In the genomic region with DNA sequence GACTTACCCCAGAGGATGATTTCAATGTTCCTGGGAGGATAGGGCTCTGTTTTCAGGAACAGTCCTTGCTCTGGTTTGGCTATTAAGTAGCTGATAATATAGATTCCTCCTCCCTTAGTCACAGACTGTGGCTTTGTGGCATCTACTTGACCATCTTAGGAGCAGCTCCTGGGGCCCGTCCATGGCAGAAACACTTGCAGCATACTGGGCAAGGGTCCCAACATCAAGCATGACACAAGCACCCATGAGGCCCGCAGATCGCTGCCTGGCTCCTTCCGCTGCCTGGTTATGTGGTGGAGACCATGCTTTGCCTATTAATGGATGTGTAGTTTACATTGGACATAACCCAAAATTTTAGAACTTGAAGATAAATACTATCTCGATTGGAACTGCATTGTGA, we compare ENCODE assay signal across 24 cellular contexts.
"Had no signal": no experiment of that assay in that cellular context is flagged by ENCODE, and none has a peak within 500 bp of the region (broad histone marks: within the 10 kb centered on the region; RNA-seq: fewer than 3 reads in every experiment).

No MANE protein-coding gene starts in this region.

- H3K36me3 Mint-ChIP-seq: immature natural killer cell; memory B cell; natural killer cell; stimulated activated memory B cell treated with anti-CD40 and anti-IgM and Interleukin-4, amounts not matched to agents 10 μg/mL and 1 μg/mL and 100 μg/mL, for 72 hours had no signal

- H3K4me1 ChIP-seq: colonic mucosa, pancreas, right lobe of liver, spleen, testis had no signal

- H3K4me3 ChIP-seq: colonic mucosa, lung, pancreas, right lobe of liver, spleen, testis had no signal

- H3K9me3 ChIP-seq: colonic mucosa, neutrophil, pancreas, right lobe of liver, spleen, testis had no signal

- H3K27me3 Mint-ChIP-seq: dendritic cell treated with granulocyte-macrophage colony-stimulating factor and Interleukin-4, amounts not matched to agents 40 ng/mL and 50 ng/mL, for 4 days had no signal

- H3K4me1 Mint-ChIP-seq: immature natural killer cell; memory B cell; natural killer cell; stimulated activated memory B cell treated with anti-CD40 and anti-IgM and Interleukin-4, amounts not matched to agents 10 μg/mL and 1 μg/mL and 100 μg/mL, for 72 hours had no signal

- H3K9me3 Mint-ChIP-seq: immature natural killer cell had no signal

- ATAC-seq: left lobe of liver; natural killer cell; pancreas; right lobe of liver; stimulated activated memory B cell treated with anti-CD40 and anti-IgM and Interleukin-4, amounts not matched to agents 10 μg/mL and 1 μg/mL and 100 μg/mL, for 72 hours; stimulated activated naive CD8-positive, alpha-beta T cell treated with anti-CD3 and anti-CD28 coated beads, Interleukin-15, Interleukin-2, amounts not matched to agents 100 U/mL and 50 U/mL, for 24 hours had no signal

- FAIRE-seq: endothelial cell of umbilical vein, frontal cortex, pancreas had no signal

- H3K27ac Mint-ChIP-seq: dendritic cell treated with granulocyte-macrophage colony-stimulating factor and Interleukin-4, amounts not matched to agents 40 ng/mL and 50 ng/mL, for 4 days; immature natural killer cell; memory B cell; natural killer cell; stimulated activated memory B cell treated with anti-CD40 and anti-IgM and Interleukin-4, amounts not matched to agents 10 μg/mL and 1 μg/mL and 100 μg/mL, for 72 hours had no signal

- H3K27ac ChIP-seq: colonic mucosa, neutrophil, pancreas, right lobe of liver, spleen, testis had no signal

- H3K4me3 Mint-ChIP-seq: dendritic cell treated with granulocyte-macrophage colony-stimulating factor and Interleukin-4, amounts not matched to agents 40 ng/mL and 50 ng/mL, for 4 days; immature natural killer cell; memory B cell; natural killer cell; stimulated activated memory B cell treated with anti-CD40 and anti-IgM and Interleukin-4, amounts not matched to agents 10 μg/mL and 1 μg/mL and 100 μg/mL, for 72 hours had no signal

- H3K36me3 ChIP-seq: colonic mucosa, neutrophil, pancreas, right lobe of liver, spleen had no signal

- DNase-seq: colonic mucosa; effector memory CD4-positive, alpha-beta T cell; hypothalamus; immature natural killer cell; islet precursor cell; kidney glomerular epithelial cell; natural killer cell; pancreas; retina; right lobe of liver; spleen; stimulated activated CD4-positive, alpha-beta T cell treated with anti-CD3 and anti-CD28 coated beads, Interleukin-4, amount 100 ng/mL, for 4 hours; stimulated activated naive CD8-positive, alpha-beta T cell treated with anti-CD3 and anti-CD28 coated beads, Interleukin-15, Interleukin-2, amounts not matched to agents 100 U/mL and 50 U/mL, for 24 hours; substantia nigra; testis; trophoblast cell had no signal

- H3K27me3 ChIP-seq: colonic mucosa, neutrophil, right lobe of liver, spleen, testis had no signal
